Comparison of ENCODE assay signal across 14 cellular contexts in the genomic region with DNA sequence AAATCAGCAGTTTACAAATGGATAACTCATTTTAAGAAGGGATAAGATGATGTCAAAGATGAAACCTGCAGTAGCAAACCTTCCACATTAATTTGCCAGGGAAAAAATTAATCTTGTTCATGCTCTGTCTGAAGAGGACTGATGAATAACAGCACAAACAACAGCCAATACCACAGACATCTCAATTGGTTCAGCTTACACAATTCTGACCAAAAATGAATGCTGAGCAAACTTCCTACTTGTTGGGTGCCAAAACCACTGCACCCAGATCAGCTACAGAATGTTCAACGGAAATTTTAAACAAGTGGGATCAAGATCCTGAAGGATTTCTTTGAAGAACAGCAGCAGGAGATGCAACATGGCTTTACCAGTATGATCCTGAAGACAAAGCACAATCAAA.
"Had no signal": no experiment of that assay in that cellular context is flagged by ENCODE, and none has a peak within 500 bp of the region (broad histone marks: within the 10 kb centered on the region; RNA-seq: fewer than 3 reads in every experiment).

No MANE protein-coding gene starts in this region.

- DNase-seq: activated CD4-positive, alpha-beta T cell treated with anti-CD3 and anti-CD28 coated beads for 36 hours; activated CD8-positive, alpha-beta T cell treated with anti-CD3 and anti-CD28 coated beads for 36 hours; activated effector memory CD4-positive, alpha-beta T cell treated with anti-CD3 and anti-CD28 coated beads, Interleukin-2, amount 50 U/mL, for 16 hours; activated T-cell treated with anti-CD3 and anti-CD28 coated beads, Interleukin-2, amount 50 U/mL, for 4 hours; adrenal gland; foreskin fibroblast; hippocampal formation; left ventricle myocardium superior; natural killer cell; posterior cingulate gyrus; SK-N-SH; stimulated activated CD4-positive, alpha-beta T cell treated with anti-CD3 and anti-CD28 coated beads, Interleukin-4, amount 100 ng/mL, for 4 hours; T-cell; T1000 had no signal

- H3K4me3 ChIP-seq: adrenal gland had no signal
